2 cellular contexts compared by ENCODE assay signal in the genomic region with DNA sequence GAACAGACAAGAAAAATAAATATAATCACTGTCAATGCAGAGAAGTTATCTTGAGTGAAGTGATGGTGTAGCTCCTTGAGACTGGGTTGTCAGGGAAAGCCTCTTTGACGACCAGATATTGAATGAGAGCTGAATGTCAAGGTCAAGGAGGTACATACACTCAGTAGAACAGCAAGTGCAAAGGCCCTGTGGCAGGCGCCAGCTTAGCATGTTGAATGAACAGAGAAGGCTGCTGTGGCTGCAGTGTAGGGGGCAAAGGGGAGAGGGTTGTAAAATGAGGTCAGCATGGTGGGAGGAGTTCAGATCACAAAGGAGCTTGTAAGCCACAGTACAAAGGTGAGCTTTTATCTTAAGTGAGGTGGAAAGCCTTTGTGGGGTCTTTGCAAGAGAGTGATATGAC.
TF ChIP-seq lines count a peak whose summit lies in the region.

No MANE protein-coding gene starts in this region.

TF ChIP-seq in IMR-90, 13 proteins besides CTCF, POLR2A, EP300 and RAD21:
- TF ChIP-seq, protein P1, sequence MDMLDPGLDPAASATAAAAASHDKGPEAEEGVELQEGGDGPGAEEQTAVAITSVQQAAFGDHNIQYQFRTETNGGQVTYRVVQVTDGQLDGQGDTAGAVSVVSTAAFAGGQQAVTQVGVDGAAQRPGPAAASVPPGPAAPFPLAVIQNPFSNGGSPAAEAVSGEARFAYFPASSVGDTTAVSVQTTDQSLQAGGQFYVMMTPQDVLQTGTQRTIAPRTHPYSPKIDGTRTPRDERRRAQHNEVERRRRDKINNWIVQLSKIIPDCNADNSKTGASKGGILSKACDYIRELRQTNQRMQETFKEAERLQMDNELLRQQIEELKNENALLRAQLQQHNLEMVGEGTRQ (IDR thresholded peaks at IDR 0.05; ENCODE audit: low read depth, low read length), result no peak
- TF ChIP-seq MAZ (IDR thresholded peaks at IDR 0.05; ENCODE audit: borderline replicate concordance, low read depth, low read length), result no peak
- TF ChIP-seq, protein P2, sequence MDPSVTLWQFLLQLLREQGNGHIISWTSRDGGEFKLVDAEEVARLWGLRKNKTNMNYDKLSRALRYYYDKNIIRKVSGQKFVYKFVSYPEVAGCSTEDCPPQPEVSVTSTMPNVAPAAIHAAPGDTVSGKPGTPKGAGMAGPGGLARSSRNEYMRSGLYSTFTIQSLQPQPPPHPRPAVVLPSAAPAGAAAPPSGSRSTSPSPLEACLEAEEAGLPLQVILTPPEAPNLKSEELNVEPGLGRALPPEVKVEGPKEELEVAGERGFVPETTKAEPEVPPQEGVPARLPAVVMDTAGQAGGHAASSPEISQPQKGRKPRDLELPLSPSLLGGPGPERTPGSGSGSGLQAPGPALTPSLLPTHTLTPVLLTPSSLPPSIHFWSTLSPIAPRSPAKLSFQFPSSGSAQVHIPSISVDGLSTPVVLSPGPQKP (IDR thresholded peaks at IDR 0.05; ENCODE audit: borderline replicate concordance, low read depth, low read length), result no peak
- TF ChIP-seq RFX5 (IDR thresholded peaks at IDR 0.05; ENCODE audit: low read depth, low read length), result no peak
- TF ChIP-seq CEBPB (IDR thresholded peaks at IDR 0.05; ENCODE audit: low read depth, low read length), result no peak
- TF ChIP-seq MAFK (IDR thresholded peaks at IDR 0.05; ENCODE audit: low read depth, low read length), result no peak
- no peak for TF ChIP-seq NFE2L2 (IDR thresholded peaks at IDR 0.05; ENCODE audit: low read depth, low read length)
- TF ChIP-seq CHD1 (IDR thresholded peaks at IDR 0.05; ENCODE audit: low read depth, low read length), result no peak
- no peak for TF ChIP-seq BHLHE40 (IDR thresholded peaks at IDR 0.05; ENCODE audit: low read depth, low read length)
- no peak for TF ChIP-seq FOS (IDR thresholded peaks at IDR 0.05; ENCODE audit: low read depth, low read length)
- TF ChIP-seq SMC3 (IDR thresholded peaks at IDR 0.05; ENCODE audit: low read depth, low read length), result no peak
- no peak for TF ChIP-seq MXI1 (IDR thresholded peaks at IDR 0.05; ENCODE audit: borderline replicate concordance, low read depth, low read length)
- TF ChIP-seq RCOR1 (IDR thresholded peaks at IDR 0.05; ENCODE audit: insufficient replicate concordance, low read length), result no peak

TF ChIP-seq in HEK293T, 16 proteins besides CTCF, POLR2A, EP300 and RAD21:
- TF ChIP-seq FOXK2 (IDR thresholded peaks at IDR 0.05) (no peak), FOXM1 (IDR thresholded peaks at IDR 0.05; ENCODE audit: borderline replicate concordance) (no peak), ZNF384 (IDR thresholded peaks at IDR 0.05) (no peak), BHLHE40 (IDR thresholded peaks at IDR 0.05; ENCODE audit: borderline replicate concordance) (no peak), HDGF (IDR thresholded peaks at IDR 0.05; ENCODE audit: borderline replicate concordance) (no peak), SP1 (IDR thresholded peaks at IDR 0.05) (no peak), L3MBTL2 (conservative IDR thresholded peaks at IDR 0.05) (no peak), ARNT (IDR thresholded peaks at IDR 0.05) (no peak), LEF1 (IDR thresholded peaks at IDR 0.05; ENCODE audit: borderline replicate concordance) (no peak), FOXA1 (IDR thresholded peaks at IDR 0.05) (no peak), NFRKB (IDR thresholded peaks at IDR 0.05) (no peak), CTBP1 (IDR thresholded peaks at IDR 0.05; ENCODE audit: borderline replicate concordance) (no peak)
- TF ChIP-seq, protein P3, sequence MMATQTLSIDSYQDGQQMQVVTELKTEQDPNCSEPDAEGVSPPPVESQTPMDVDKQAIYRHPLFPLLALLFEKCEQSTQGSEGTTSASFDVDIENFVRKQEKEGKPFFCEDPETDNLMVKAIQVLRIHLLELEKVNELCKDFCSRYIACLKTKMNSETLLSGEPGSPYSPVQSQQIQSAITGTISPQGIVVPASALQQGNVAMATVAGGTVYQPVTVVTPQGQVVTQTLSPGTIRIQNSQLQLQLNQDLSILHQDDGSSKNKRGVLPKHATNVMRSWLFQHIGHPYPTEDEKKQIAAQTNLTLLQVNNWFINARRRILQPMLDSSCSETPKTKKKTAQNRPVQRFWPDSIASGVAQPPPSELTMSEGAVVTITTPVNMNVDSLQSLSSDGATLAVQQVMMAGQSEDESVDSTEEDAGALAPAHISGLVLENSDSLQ (IDR thresholded peaks at IDR 0.05), result no peak
